Comparison of ENCODE assay signal across 8 cellular contexts in the genomic region with DNA sequence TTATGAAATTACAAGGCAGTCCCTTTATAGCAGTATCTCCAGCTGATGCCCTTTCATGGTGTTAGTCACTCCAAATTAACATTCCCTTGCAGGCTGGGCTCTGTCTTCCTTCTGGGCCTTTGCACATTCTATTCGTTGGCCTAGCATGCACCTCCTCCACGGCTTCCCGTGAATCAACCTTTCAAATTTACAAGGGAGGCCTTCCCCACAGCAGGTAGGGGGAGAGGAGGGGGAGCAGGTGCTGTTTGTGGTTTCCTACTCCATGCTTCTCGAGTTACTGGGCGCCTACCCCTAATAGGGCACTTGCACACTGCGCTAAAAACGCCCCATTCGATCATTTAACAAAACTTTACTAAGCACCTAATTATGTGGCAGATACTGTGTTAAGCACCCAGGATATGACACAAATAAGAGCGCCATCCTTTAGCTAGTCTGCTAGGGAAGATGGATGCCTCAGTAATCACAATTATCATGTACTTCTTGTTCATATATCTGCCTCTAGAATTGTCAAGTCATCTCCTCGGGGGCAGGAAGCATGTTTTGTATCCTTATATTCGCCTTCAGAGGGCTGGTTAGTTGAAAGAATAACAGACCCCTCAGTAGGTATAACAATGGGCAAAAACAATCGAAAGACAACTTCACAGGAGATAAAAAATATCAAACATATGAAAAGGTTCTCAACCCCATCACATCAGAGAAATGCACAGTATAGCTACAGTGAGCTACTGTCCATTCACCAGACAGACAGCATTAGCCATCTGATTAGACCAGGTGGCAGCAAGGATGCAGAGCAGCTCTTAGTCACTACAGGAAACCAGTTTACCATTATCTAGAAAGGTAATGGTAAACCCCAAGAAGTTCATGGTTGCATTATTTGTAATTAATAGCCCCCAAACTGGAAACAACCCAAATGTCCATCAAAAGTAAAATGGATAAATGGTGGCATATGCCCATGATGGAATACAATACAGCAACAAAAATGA. TPM values are rescaled to one million over a fixed set of nuclear protein-coding genes. Genes with fewer than 3 reads are reported as not detected.
DNase-seq lines count a peak whose midpoint lies in the region; ATAC-seq and TF ChIP-seq lines count a peak whose summit lies in the region.

No MANE protein-coding gene starts in this region.

- H3K27ac Mint-ChIP-seq in T-helper 17 cell = peak overlapping the region; percentile 98
- peak overlapping the region; percentile 99 for H3K27ac Mint-ChIP-seq in osteocyte (ENCODE audit: unreplicated experiment)

- no peak for TF ChIP-seq CTCF in osteocyte (IDR thresholded peaks at IDR 0.05)

- H3K9me3 Mint-ChIP-seq in osteocyte (ENCODE audit: unreplicated experiment) = no peaks in the 10 kb centered on the region

- ATAC-seq in T-helper 17 cell (peak; percentile 57), HG02870 (IDR thresholded peaks at IDR 0.05; ENCODE audit: unreplicated experiment) (no peak), HG03442 (IDR thresholded peaks at IDR 0.05; ENCODE audit: unreplicated experiment) (no peak)

- peak overlapping the region; percentile 99 for H3K4me3 Mint-ChIP-seq in T-helper 17 cell
- peak overlapping the region; percentile 93 for H3K4me3 Mint-ChIP-seq in osteocyte (ENCODE audit: unreplicated experiment)

- no peaks in the 10 kb centered on the region for H3K9me3 ChIP-seq in T-helper 17 cell (ENCODE audit: control insufficient read depth, low read length, poor library complexity, severe bottlenecking)

- H3K4me1 Mint-ChIP-seq in T-helper 17 cell = peaks cover 53% of the 10 kb centered on the region
- H3K4me1 Mint-ChIP-seq in osteocyte (ENCODE audit: unreplicated experiment) = peaks cover 36% of the 10 kb centered on the region

- peaks cover 9% of the 10 kb centered on the region for H3K36me3 Mint-ChIP-seq in T-helper 17 cell (ENCODE audit: low read depth)
- peaks cover 3% of the 10 kb centered on the region for H3K36me3 Mint-ChIP-seq in osteocyte (ENCODE audit: unreplicated experiment)

- H3K27me3 Mint-ChIP-seq in T-helper 17 cell (no peaks in the 10 kb centered on the region), osteocyte (ENCODE audit: unreplicated experiment) (no peaks in the 10 kb centered on the region)

- DNase-seq in NCI-H2171 treated with DMSO at 0.1 percent for 48 hours (lab: John Stamatoyannopoulos, UW) (peak; percentile 58), NCI-H2171 (lab: John Stamatoyannopoulos, UW) (no peak), T-helper 17 cell (peak in 2 of 3 donors; percentile 20 to 43), osteocyte (ENCODE audit: extremely low spot score, unreplicated experiment) (no peak), GM19240 (ENCODE audit: insufficient read length, low spot score) (no peak)
- peak; percentile 69 for DNase-seq in central memory CD4-positive, alpha-beta T cell

RNA-seq across cellular contexts. Expression of gene ADAR, which starts 1.7 kb away (rescaled TPM):
- total RNA-seq in T-helper 17 cell (100 to 1,000 TPM; 197 to 231 TPM), osteocyte (186 and 188 TPM in 2 replicates)

RNA-seq across cellular contexts. Expression of gene CHRNB2, which starts 42.1 kb away (rescaled TPM):
- total RNA-seq in T-helper 17 cell (not detected), osteocyte (0.10 and 0.27 TPM in 2 replicates)

RNA-seq across cellular contexts. Expression of gene UBE2Q1, which starts 51.2 kb away (rescaled TPM):
- 10 to 100 TPM; 80.3 to 82.4 TPM for total RNA-seq in T-helper 17 cell
- total RNA-seq in osteocyte = 77.3 and 82.1 TPM in 2 replicates

Comparison
In these comparisons a context has a peak if more than half of its experiments do, and no peak if none do; other contexts are left out.
1. DNase-seq: peak in NCI-H2171 treated with DMSO at 0.1 percent for 48 hours (single experiment), T-helper 17 cell (2 of 3) and central memory CD4-positive, alpha-beta T cell (single experiment); none in NCI-H2171 (single experiment), osteocyte (single experiment) and GM19240 (single experiment).